ENCODE assay signal across 9 cellular contexts in genomic region chr21:41368361-41369104, GRCh38. TPM values are rescaled to one million over a fixed set of nuclear protein-coding genes. Genes with fewer than 3 reads are reported as not detected.
A peak's percentile ranks its signal among the peaks of the same experiment; 100 is the strongest.
DNase-seq lines count a peak whose midpoint lies in the region; ATAC-seq and TF ChIP-seq lines count a peak whose summit lies in the region.
"Had no signal": no experiment of that assay in that cellular context is flagged by ENCODE, and none has a peak within 500 bp of the region (broad histone marks: within the 10 kb centered on the region; RNA-seq: fewer than 3 reads in every experiment).

No MANE protein-coding gene starts in this region.

- intact Hi-C loops in heart left ventricle (cut with DNase I) = loop anchor here in 3 of 10 donors (5.0 to 10.0 kb wide), 3 partner anchors 54 to 204 kb away; partner anchors contain the start of gene BACE2 (in 2 of the 3)
- intact Hi-C loops in left ventricle myocardium superior (cut with micrococcal nuclease) = no loop called here
- intact Hi-C loops in activated B cell treated with CpG ODN at 0.5 μM for 24 hours (cut with micrococcal nuclease) = loop anchor here (1.0 to 10.0 kb wide), 10 partner anchors 7 to 696 kb away; partner anchors contain the start of genes BACE2 and MX1
- intact Hi-C loops in upper lobe of right lung (cut with DNase I) = no loop called here
- intact Hi-C loops in PC-9 (cut with micrococcal nuclease; ENCODE audit: unreplicated experiment) = no loop called here

- CTCF ChIA-PET in activated B cell treated with CpG ODN at 0.5 μM for 24 hours (lab: Charles Lee) = interaction anchor here (1.2 to 6.6 kb wide), 4 partner anchors 51 to 92 kb away, joined by 3 to 45 read pairs (median 7); no protein-coding TSS in a partner anchor
- CTCF ChIA-PET in PC-9 (lab: Charles Lee) = no interaction called here

- peak overlapping the region; percentile 85 for H3K27ac Mint-ChIP-seq in activated B cell treated with CpG ODN at 0.5 μM for 24 hours

- H3K9me2 ChIP-seq in PC-9 (ENCODE audit: insufficient read depth) = no peaks in the 10 kb centered on the region

- H3K27ac ChIP-seq in heart left ventricle (peak overlapping the region in 11 of 12 donors; percentile 31 to 84 (median 67)), upper lobe of right lung (peak overlapping the region; percentile 12), PC-9 (no peak overlapping the region)

- no peaks in the 10 kb centered on the region for H3K9me3 Mint-ChIP-seq in activated B cell treated with CpG ODN at 0.5 μM for 24 hours

- H2AFZ ChIP-seq in PC-9 = no peak overlapping the region

- no peaks in the 10 kb centered on the region for H3K27me3 Mint-ChIP-seq in activated B cell treated with CpG ODN at 0.5 μM for 24 hours

- TF ChIP-seq CTCF in heart left ventricle (IDR thresholded peaks at IDR 0.05) (no peak), activated B cell treated with CpG ODN at 0.5 μM for 24 hours (IDR thresholded peaks at IDR 0.05) (no peak), upper lobe of right lung (IDR thresholded peaks at IDR 0.05) (no peak), PC-9 (conservative IDR thresholded peaks at IDR 0.05) (no peak)

- peaks cover 0 to 26% (median 0%) of the 10 kb centered on the region in 9 donors for H3K36me3 ChIP-seq in heart left ventricle
- no peaks in the 10 kb centered on the region for H3K36me3 ChIP-seq in upper lobe of right lung
- no peaks in the 10 kb centered on the region for H3K36me3 ChIP-seq in PC-9 (ENCODE audit: low read depth)

- BruUV-seq in PC-9 (replicated peaks; lab: Mats Ljungman, UMichigan) = no TSS peak

- peaks cover 0 to 75% (median 25%) of the 10 kb centered on the region in 12 donors for H3K4me1 ChIP-seq in heart left ventricle
- peaks cover 3% of the 10 kb centered on the region for H3K4me1 ChIP-seq in upper lobe of right lung
- peaks cover 17% of the 10 kb centered on the region for H3K4me1 ChIP-seq in PC-9 (replicated peaks; ENCODE audit: insufficient read depth)

- peaks cover 0 to 10% (median 0%) of the 10 kb centered on the region in 9 donors for H3K27me3 ChIP-seq in heart left ventricle
- no peaks in the 10 kb centered on the region for H3K27me3 ChIP-seq in upper lobe of right lung
- H3K27me3 ChIP-seq in PC-9 (ENCODE audit: insufficient read depth, low read depth) = no peaks in the 10 kb centered on the region

- H3F3A ChIP-seq in PC-9 (ENCODE audit: insufficient read depth, low read depth) = peaks cover 13% of the 10 kb centered on the region; the same call in 1 of the 2 replicates

- H3K4me1 Mint-ChIP-seq in activated B cell treated with CpG ODN at 0.5 μM for 24 hours = peaks cover 79% of the 10 kb centered on the region

- peak in 1 of 5 donors; percentile 54 for DNase-seq in heart left ventricle
- no peak for DNase-seq in left ventricle myocardium superior
- no peak for DNase-seq in activated B cell treated with CpG ODN at 0.5 μM for 24 hours
- peak; percentile 65 for DNase-seq in mesenteric fat pad (ENCODE audit: low spot score)
- no peak for DNase-seq in upper lobe of right lung
- DNase-seq in PC-9 = no peak
- no peak for DNase-seq in NCI-H446 treated with DMSO at 0.1 percent for 48 hours (lab: John Stamatoyannopoulos, UW)
- DNase-seq: NCI-H2029 had no signal

- no peak for TF ChIP-seq POLR2A in heart left ventricle (IDR thresholded peaks at IDR 0.05)

- peak overlapping the region; percentile 71 for H3K4me3 Mint-ChIP-seq in activated B cell treated with CpG ODN at 0.5 μM for 24 hours

- ATAC-seq in heart left ventricle (no peak), left ventricle myocardium superior (no peak), activated B cell treated with CpG ODN at 0.5 μM for 24 hours (ENCODE audit: low read depth) (no peak), upper lobe of right lung (no peak), GM21360 (IDR thresholded peaks at IDR 0.05; ENCODE audit: unreplicated experiment) (no peak)

- peaks cover 18% of the 10 kb centered on the region for H3K36me3 Mint-ChIP-seq in activated B cell treated with CpG ODN at 0.5 μM for 24 hours (ENCODE audit: low read depth)

- H4K20me1 ChIP-seq in PC-9 (ENCODE audit: insufficient read depth) = no peaks in the 10 kb centered on the region

- peak overlapping the region in 9 of 12 donors; percentile 41 to 57 (median 49) for H3K4me3 ChIP-seq in heart left ventricle
- no peak overlapping the region for H3K4me3 ChIP-seq in upper lobe of right lung
- no peak overlapping the region for H3K4me3 ChIP-seq in PC-9

- POLR2A ChIA-PET in activated B cell treated with CpG ODN at 0.5 μM for 24 hours (lab: Charles Lee) = interaction anchor here (1.2 to 3.6 kb wide), 10 partner anchors 12 to 510 kb away, joined by 3 to 37 read pairs (median 8); partner anchors contain the start of gene MX1
- POLR2A ChIA-PET in PC-9 (lab: Charles Lee; ENCODE audit: unreplicated experiment) = no interaction called here

- H3K79me2 ChIP-seq in PC-9 (ENCODE audit: low read depth) = no peaks in the 10 kb centered on the region

- 67 to 70% (median 70%) methylated on average over 10 of the region's 10 CpGs for WGBS in heart left ventricle, 4 donors

- H3K4me2 ChIP-seq in PC-9 = no peak overlapping the region

- H3K9me3 ChIP-seq in heart left ventricle (no peaks in the 10 kb centered on the region), upper lobe of right lung (no peaks in the 10 kb centered on the region), PC-9 (ENCODE audit: insufficient read depth, low read depth) (no peaks in the 10 kb centered on the region)

RNA-seq across cellular contexts. Expression of gene MX2, which starts 6.7 kb away (rescaled TPM):
- total RNA-seq in heart left ventricle (10 to 100 TPM in 3 of 9 donors, 1 to 10 TPM in 6; 4.2 to 23.3 (median 6.0) TPM), left ventricle myocardium superior (7.1 TPM), activated B cell treated with CpG ODN at 0.5 μM for 24 hours (32.6 and 34.4 TPM in 2 replicates), mesenteric fat pad (39.9 TPM), upper lobe of right lung (23.0 TPM), PC-9 (2021) (2.5 and 3.4 TPM in 2 replicates)
- 1 to 10 TPM; 3.2 to 5.3 TPM for polyA plus RNA-seq in heart left ventricle

RNA-seq across cellular contexts. Expression of gene FAM3B, which starts 51.9 kb away (rescaled TPM):
- total RNA-seq in heart left ventricle (under 1 TPM in 1 of 9 donors, not detected in 8; 0.54 TPM), left ventricle myocardium superior (not detected), activated B cell treated with CpG ODN at 0.5 μM for 24 hours (not detected in 2 replicates), mesenteric fat pad (0.90 TPM), upper lobe of right lung (5.2 TPM), PC-9 (2021) (not detected in 2 replicates)
- under 1 TPM in 1 of 2 donors, not detected in 1; 0.10 TPM for polyA plus RNA-seq in heart left ventricle

RNA-seq across cellular contexts. Expression of gene MX1, which starts 57.5 kb away (rescaled TPM):
- total RNA-seq in heart left ventricle = 10 to 100 TPM in 8 of 9 donors, 1 to 10 TPM in 1; 6.3 to 53.9 (median 17.2) TPM
- 1 to 10 TPM; 6.2 to 9.5 TPM for polyA plus RNA-seq in heart left ventricle
- total RNA-seq in left ventricle myocardium superior = 14.9 TPM
- 64.2 and 64.8 TPM in 2 replicates for total RNA-seq in activated B cell treated with CpG ODN at 0.5 μM for 24 hours
- 60.3 TPM for total RNA-seq in mesenteric fat pad
- total RNA-seq in upper lobe of right lung = 142 TPM
- total RNA-seq in PC-9 (2021) = 6.4 and 10.7 TPM in 2 replicates

Comparison
In these comparisons a context has a peak if more than half of its experiments do, and no peak if none do; other contexts are left out.
1. H3K4me3 ChIP-seq: peak in heart left ventricle (9 of 12); none in upper lobe of right lung (single experiment) and PC-9 (single experiment).